23 cellular contexts compared by ENCODE assay signal in genomic region chr10:5620223-5620721, GRCh38. TPM values are rescaled to one million over a fixed set of nuclear protein-coding genes. Genes with fewer than 3 reads are reported as not detected.
DNase-seq lines count a peak whose midpoint lies in the region; ATAC-seq, FAIRE-seq and TF ChIP-seq lines count a peak whose summit lies in the region.
"Had no signal": no experiment of that assay in that cellular context is flagged by ENCODE, and none has a peak within 500 bp of the region (broad histone marks: within the 10 kb centered on the region; RNA-seq: fewer than 3 reads in every experiment).

No MANE protein-coding gene starts in this region.

- H3K27ac ChIP-seq in breast epithelium (peak overlapping the region; percentile 85 to 91), mammary epithelial cell (ENCODE audit: insufficient read depth, low read depth, low read length) (no peak overlapping the region), aorta (ENCODE audit: low read depth in 1 of 2, low read length in 2 of 2) (peak overlapping the region; percentile 56 to 77)
- H3K27ac ChIP-seq: 22Rv1, left ventricle myocardium inferior had no signal

- 100% methylated on average over 9 of the region's 11 CpGs for WGBS in mammary epithelial cell (ENCODE audit: low coverage, missing lambda C conversion rate)
- 2 to 6% methylated on average over 11 of the region's 11 CpGs for WGBS in aorta, 2 donors

- DNase-seq in breast epithelium (ENCODE audit: low spot score in 2 of 2) (no peak), mammary epithelial cell (no peak), head of caudate nucleus (peak in 24 of 42 donors; percentile 8 to 60 (median 30)), putamen (ENCODE audit: low spot score) (peak; percentile 18), aorta (peak; percentile 71 to 78), D721Med (ENCODE audit: insufficient read length, low spot score) (no peak), HK-2 (ENCODE audit: unreplicated experiment) (no peak)
- DNase-seq: activated B cell treated with CpG ODN at 0.5 μM for 24 hours; activated CD4-positive, alpha-beta T cell treated with anti-CD3 and anti-CD28 coated beads, Interleukin-2, amount 50 U/mL, for 48 hours; activated CD8-positive, alpha-beta memory T cell treated with anti-CD3 and anti-CD28 coated beads, Interleukin-2, amount 50 U/mL, for 48 hours; activated effector memory CD4-positive, alpha-beta T cell treated with Interleukin-2 at 50 U/mL for 16 hours; AML-193; cortex of kidney; DMS79 treated with DMSO at 0.1 percent for 48 hours; left ventricle myocardium inferior; NCI-H1092 treated with DMSO at 0.1 percent for 48 hours; NCI-H1930; NCI-H345; NCI-H774; stimulated activated CD8-positive, alpha-beta memory T cell treated with anti-CD3 and anti-CD28 coated beads, Interleukin-4, amount 100 ng/mL, for 48 hours; T1000 had no signal

- TF ChIP-seq CTCF in breast epithelium (IDR thresholded peaks at IDR 0.05) = no peak
- no peak for TF ChIP-seq CTCF in mammary epithelial cell (conservative IDR thresholded peaks at IDR 0.05 in 1 of 2, IDR thresholded peaks at IDR 0.05 in 1 of 2; ENCODE audit: extremely low read depth in 1 of 2, insufficient read depth in 1 of 2, low read depth in 1 of 2, low read length in 2 of 2)
- no peak for TF ChIP-seq CTCF in D721Med (IDR thresholded peaks at IDR 0.05; ENCODE audit: insufficient read depth, missing control alignments)

- no peaks in the 10 kb centered on the region for H3K27me3 ChIP-seq in breast epithelium
- H3K27me3 ChIP-seq in mammary epithelial cell (ENCODE audit: insufficient read depth, low read length) = no peaks in the 10 kb centered on the region
- H3K27me3 ChIP-seq in aorta (ENCODE audit: control insufficient read depth in 1 of 2, insufficient read depth in 2 of 2, low read length in 1 of 2) = no peaks in the 10 kb centered on the region

- FAIRE-seq in D721Med (lab: Jason Lieb, UNC) = no peak

- BruUV-seq in mammary epithelial cell (replicated peaks; lab: Mats Ljungman, UMichigan) = no TSS peak

- no peak overlapping the region for H2AFZ ChIP-seq in mammary epithelial cell (ENCODE audit: low read depth, low read length)

- ATAC-seq in aorta (ENCODE audit: low FRiP score) (peak; percentile 45), GM18873 (IDR thresholded peaks at IDR 0.05; ENCODE audit: low FRiP score, unreplicated experiment) (no peak)

- peak overlapping the region in 1 of 3 donors; percentile 15 for H3K4me3 ChIP-seq in breast epithelium
- H3K4me3 ChIP-seq in mammary epithelial cell (replicated peaks in 1 of 3; ENCODE audit: insufficient read depth in 1 of 3, low read depth in 2 of 3, low read length in 3 of 3) = no peak overlapping the region
- H3K4me3 ChIP-seq in aorta (ENCODE audit: low read length in 2 of 2) = no peak overlapping the region
- H3K4me3 ChIP-seq: left ventricle myocardium inferior had no signal

- in situ Hi-C loops in mammary epithelial cell (cut with MboI; ENCODE audit: low sequenced_read_pairs in 2 of 2) = loop anchor here (5.0 to 25.0 kb wide), 4 partner anchors 85 to 783 kb away; partner anchors contain the start of gene AKR1E2 (in 1 of the 2)

- CTCF ChIA-PET in mammary epithelial cell (lab: Charles Lee; ENCODE audit: low non-redundant PET) = no interaction called here

- TF ChIP-seq POLR2A in breast epithelium (IDR thresholded peaks at IDR 0.05) = no peak

- dilution Hi-C loops in mammary epithelial cell (cut with HindIII; ENCODE audit: low sequenced_read_pairs) = no loop called here

- H3K9me3 ChIP-seq in breast epithelium (no peaks in the 10 kb centered on the region), mammary epithelial cell (replicated peaks; ENCODE audit: insufficient read depth, low read length) (no peaks in the 10 kb centered on the region), aorta (ENCODE audit: control insufficient read depth, low read length) (no peaks in the 10 kb centered on the region)
- H3K9me3 ChIP-seq: left ventricle myocardium inferior had no signal

- no peak overlapping the region for H3K9ac ChIP-seq in mammary epithelial cell (ENCODE audit: insufficient read depth, low read length)

- H3K4me2 ChIP-seq in mammary epithelial cell (ENCODE audit: insufficient read depth, low read depth, low read length) = no peak overlapping the region

- intact Hi-C loops in breast epithelium (cut with DNase I; ENCODE audit: low total_unique reads) (loop anchor here (10.0 kb wide), 1 partner anchor 175 kb away; no protein-coding TSS in a partner anchor), mammary epithelial cell (cut with micrococcal nuclease) (loop anchor here (10.0 kb wide), 2 partner anchors 335 to 795 kb away; partner anchors contain the start of gene AKR1E2), head of caudate nucleus (cut with DNase I) (loop anchor here (5.0 kb wide), 1 partner anchor 178 kb away; no protein-coding TSS in a partner anchor), aorta (cut with DNase I) (loop anchor here (2.0 to 5.0 kb wide), 4 partner anchors 73 to 178 kb away; no protein-coding TSS in a partner anchor)

- H3K79me2 ChIP-seq in mammary epithelial cell (ENCODE audit: insufficient read depth, low read length) = peaks cover 20% of the 10 kb centered on the region

- no peaks in the 10 kb centered on the region for H4K20me1 ChIP-seq in mammary epithelial cell (ENCODE audit: insufficient read depth, low read length)

- no peaks in the 10 kb centered on the region for H3K36me3 ChIP-seq in breast epithelium
- no peaks in the 10 kb centered on the region for H3K36me3 ChIP-seq in mammary epithelial cell (ENCODE audit: insufficient read depth, low read length)
- H3K36me3 ChIP-seq in aorta (ENCODE audit: control insufficient read depth in 1 of 2, insufficient read depth in 2 of 2, low read length in 1 of 2) = no peaks in the 10 kb centered on the region
- H3K36me3 ChIP-seq: left ventricle myocardium inferior had no signal

- peaks cover 6 to 10% of the 10 kb centered on the region in 2 donors for H3K4me1 ChIP-seq in breast epithelium
- peaks cover 44% of the 10 kb centered on the region for H3K4me1 ChIP-seq in mammary epithelial cell (ENCODE audit: insufficient read depth, low read length)
- peaks cover 0 to 7% of the 10 kb centered on the region in 2 donors for H3K4me1 ChIP-seq in aorta (ENCODE audit: control insufficient read depth in 1 of 2, insufficient read depth in 2 of 2, low read length in 2 of 2)

RNA-seq across cellular contexts. Expression of gene ASB13, which starts 46.1 kb away (rescaled TPM):
- total RNA-seq in breast epithelium (10 to 100 TPM; 37.9 to 61.8 (median 42.9) TPM), mammary epithelial cell (10 to 100 TPM; 16.7 to 17.3 TPM), aorta (10 to 100 TPM; 23.2 to 25.0 TPM)
- polyA plus RNA-seq in mammary epithelial cell (14.4 TPM), aorta (10 to 100 TPM; 19.2 to 35.1 TPM)
- 17.0 TPM for polyA minus RNA-seq in mammary epithelial cell

Comparison
In these comparisons a context has a peak if more than half of its experiments do, and no peak if none do; other contexts are left out.
1. DNase-seq: peak in head of caudate nucleus (24 of 42), putamen (single experiment) and aorta (2 of 2); none in breast epithelium (0 of 2), mammary epithelial cell (single experiment), D721Med (single experiment) and HK-2 (single experiment).